15 cellular contexts compared by ENCODE assay signal in genomic region chr6:39190545-39191235, GRCh38. TPM values are rescaled to one million over a fixed set of nuclear protein-coding genes. Genes with fewer than 3 reads are reported as not detected.
DNase-seq lines count a peak whose midpoint lies in the region; ATAC-seq and TF ChIP-seq lines count a peak whose summit lies in the region.
"Had no signal": no experiment of that assay in that cellular context is flagged by ENCODE, and none has a peak within 500 bp of the region (broad histone marks: within the 10 kb centered on the region; RNA-seq: fewer than 3 reads in every experiment).

No MANE protein-coding gene starts in this region.

- H3K79me1 ChIP-seq in neuronal stem cell (ENCODE audit: low read depth, low read length), result peaks cover 4% of the 10 kb centered on the region

- no peak overlapping the region for H3K14ac ChIP-seq in neuronal stem cell (ENCODE audit: low read length)

- ATAC-seq in GM23338 (no peak; the same call in 1 of the 3 replicates), gastroesophageal sphincter (no peak)
- ATAC-seq in activated CD4-positive, alpha-beta T cell treated with anti-CD3 and anti-CD28 coated beads for 36 hours, result no peak

- H4K8ac ChIP-seq in neuronal stem cell (ENCODE audit: low read depth, low read length), result no peak overlapping the region

- peaks cover 15% of the 10 kb centered on the region; the same call in 2 of the 3 replicates for H3K4me1 Mint-ChIP-seq in GM23338
- H3K4me1 Mint-ChIP-seq in activated CD4-positive, alpha-beta T cell treated with anti-CD3 and anti-CD28 coated beads for 36 hours, result peaks cover 15% of the 10 kb centered on the region
- H3K4me1 Mint-ChIP-seq in activated T-cell treated with anti-CD3 and anti-CD28 coated beads, Interleukin-2, amount 50 U/mL, for 24 hours (ENCODE audit: low read depth), result peaks cover 19% of the 10 kb centered on the region

- DNase-seq in GM23338 (ENCODE audit: low spot score), result no peak
- no peak for DNase-seq in WERI-Rb-1
- DNase-seq in neuronal stem cell (ENCODE audit: low spot score), result no peak
- no peak for DNase-seq in esophagus squamous epithelium (lab: John Stamatoyannopoulos, UW)
- no peak for DNase-seq in activated CD4-positive, alpha-beta T cell treated with anti-CD3 and anti-CD28 coated beads for 36 hours
- no peak for DNase-seq in vagina (ENCODE audit: extremely low spot score in 2 of 2)
- DNase-seq in activated T-cell treated with anti-CD3 and anti-CD28 coated beads, Interleukin-2, amount 50 U/mL, for 24 hours, result no peak
- DNase-seq: GF-D8, HFFc6 had no signal

- H2AFZ ChIP-seq in GM23338 (no peak overlapping the region), neuronal stem cell (ENCODE audit: low read length) (no peak overlapping the region)

- H3K4ac ChIP-seq in neuronal stem cell (ENCODE audit: low read length), result no peak overlapping the region

- peaks cover 7% of the 10 kb centered on the region for H3K79me2 ChIP-seq in GM23338 (replicated peaks; ENCODE audit: insufficient read depth)

- WGBS in gastroesophageal sphincter (ENCODE audit: low coverage in 1 of 2), 2 donors, result 100% methylated on average over 3 of the region's 21 CpGs; no CpG with 5 or more reads in 1 of the 2 donors
- no CpG with 5 or more reads among the region's 21 CpGs for WGBS in neuronal stem cell (ENCODE audit: extremely low coverage in 2 of 2, insufficient read length in 2 of 2, insufficient replicate concordance in 1 of 2), 2 donors
- WGBS in esophagus squamous epithelium, 2 donors, result 100% methylated on average over 6 of the region's 21 CpGs; no CpG with 5 or more reads in 1 of the 2 donors

- H2BK12ac ChIP-seq in neuronal stem cell (ENCODE audit: low read length), result no peak overlapping the region

- no peaks in the 10 kb centered on the region for H3K9me2 ChIP-seq in GM23338 (ENCODE audit: insufficient read depth)

- peak overlapping the region; percentile 77 for H3K18ac ChIP-seq in neuronal stem cell (ENCODE audit: low read length)

- intact Hi-C loops in esophagus squamous epithelium (cut with DNase I) (no loop called here), vagina (cut with DNase I) (no loop called here)
- intact Hi-C loops in activated CD4-positive, alpha-beta T cell treated with anti-CD3 and anti-CD28 coated beads for 36 hours (cut with DNase I, micrococcal nuclease), result no loop called here

- H3K27me3 ChIP-seq in GM23338 (ENCODE audit: insufficient read depth), result no peaks in the 10 kb centered on the region
- H3K27me3 ChIP-seq in WERI-Rb-1 (ENCODE audit: insufficient read depth, low read depth, severe bottlenecking), result no peaks in the 10 kb centered on the region
- H3K27me3 ChIP-seq in gastroesophageal sphincter, result no peaks in the 10 kb centered on the region
- H3K27me3 ChIP-seq in neuronal stem cell (ENCODE audit: control insufficient read depth in 3 of 3, insufficient read depth in 3 of 3, low read depth in 1 of 3, low read length in 3 of 3), result no peaks in the 10 kb centered on the region
- no peaks in the 10 kb centered on the region for H3K27me3 ChIP-seq in esophagus squamous epithelium
- H3K27me3 ChIP-seq in vagina, result no peaks in the 10 kb centered on the region

- peaks cover 16% of the 10 kb centered on the region for H3K27me3 Mint-ChIP-seq in GM23338 (ENCODE audit: insufficient read depth, low read depth, poor library complexity)
- no peaks in the 10 kb centered on the region for H3K27me3 Mint-ChIP-seq in activated CD4-positive, alpha-beta T cell treated with anti-CD3 and anti-CD28 coated beads for 36 hours
- H3K27me3 Mint-ChIP-seq in activated T-cell treated with anti-CD3 and anti-CD28 coated beads, Interleukin-2, amount 50 U/mL, for 24 hours, result no peaks in the 10 kb centered on the region
- H3K27me3 Mint-ChIP-seq: CD4-positive, CD25-positive, alpha-beta regulatory T cell had no signal

- H3K9me3 ChIP-seq in WERI-Rb-1 (ENCODE audit: severe bottlenecking) (peaks cover 7% of the 10 kb centered on the region), gastroesophageal sphincter (no peaks in the 10 kb centered on the region), neuronal stem cell (replicated peaks in 1 of 2; ENCODE audit: control insufficient read depth in 2 of 2, insufficient read depth in 1 of 2, low read depth in 1 of 2, low read length in 2 of 2) (peaks cover 0 to 2% of the 10 kb centered on the region in 2 donors), esophagus squamous epithelium (no peaks in the 10 kb centered on the region), vagina (no peaks in the 10 kb centered on the region)
- H3K9me3 ChIP-seq: HAP-1 had no signal

- H3K4me3 Mint-ChIP-seq in GM23338, result no peak overlapping the region
- H3K4me3 Mint-ChIP-seq in activated CD4-positive, alpha-beta T cell treated with anti-CD3 and anti-CD28 coated beads for 36 hours, result no peak overlapping the region
- H3K4me3 Mint-ChIP-seq in activated T-cell treated with anti-CD3 and anti-CD28 coated beads, Interleukin-2, amount 50 U/mL, for 24 hours, result no peak overlapping the region
- H3K4me3 Mint-ChIP-seq: CD4-positive, CD25-positive, alpha-beta regulatory T cell; HFFc6 had no signal

- POLR2A ChIA-PET in activated CD4-positive, alpha-beta T cell treated with anti-CD3 and anti-CD28 coated beads for 36 hours (lab: Charles Lee), result no interaction called here

- 0 out of 2 replicates have a peak overlapping the region, but pooled peaks have one; percentile 27 for H3K27ac Mint-ChIP-seq in GM23338
- no peak overlapping the region for H3K27ac Mint-ChIP-seq in activated CD4-positive, alpha-beta T cell treated with anti-CD3 and anti-CD28 coated beads for 36 hours
- H3K27ac Mint-ChIP-seq in activated T-cell treated with anti-CD3 and anti-CD28 coated beads, Interleukin-2, amount 50 U/mL, for 24 hours, result no peak overlapping the region
- H3K27ac Mint-ChIP-seq: CD4-positive, CD25-positive, alpha-beta regulatory T cell; HFFc6 had no signal

- peak overlapping the region; percentile 16 for H2BK5ac ChIP-seq in neuronal stem cell (ENCODE audit: low read length)

- H3K36me3 ChIP-seq in GM23338 (ENCODE audit: insufficient read depth) (peaks cover 20% of the 10 kb centered on the region), WERI-Rb-1 (no peaks in the 10 kb centered on the region), gastroesophageal sphincter (no peaks in the 10 kb centered on the region), neuronal stem cell (replicated peaks in 1 of 2; ENCODE audit: control insufficient read depth in 2 of 2, insufficient read depth in 2 of 2, low read length in 2 of 2) (peaks cover 0 to 14% of the 10 kb centered on the region in 2 donors), esophagus squamous epithelium (peaks cover 4 to 52% (median 5%) of the 10 kb centered on the region in 3 donors), vagina (no peaks in the 10 kb centered on the region)
- H3K36me3 ChIP-seq: BLaER1 treated with 17β-estradiol and CSF1 and Interleukin-3, amounts not matched to agents 10 nM and 100 nM had no signal

- no peak overlapping the region for H3K4me3 ChIP-seq in GM23338
- no peak overlapping the region for H3K4me3 ChIP-seq in WERI-Rb-1 (ENCODE audit: low read depth, low read length)
- no peak overlapping the region for H3K4me3 ChIP-seq in gastroesophageal sphincter
- no peak overlapping the region for H3K4me3 ChIP-seq in neuronal stem cell (ENCODE audit: low read length in 2 of 2)
- no peak overlapping the region for H3K4me3 ChIP-seq in esophagus squamous epithelium
- H3K4me3 ChIP-seq in vagina, result no peak overlapping the region
- H3K4me3 ChIP-seq: BLaER1 treated with 17β-estradiol and CSF1 and Interleukin-3, amounts not matched to agents 10 nM and 100 nM; HAP-1 had no signal

- no peaks in the 10 kb centered on the region for H3K9me3 Mint-ChIP-seq in GM23338
- no peaks in the 10 kb centered on the region for H3K9me3 Mint-ChIP-seq in activated CD4-positive, alpha-beta T cell treated with anti-CD3 and anti-CD28 coated beads for 36 hours (ENCODE audit: low read depth)
- H3K9me3 Mint-ChIP-seq in activated T-cell treated with anti-CD3 and anti-CD28 coated beads, Interleukin-2, amount 50 U/mL, for 24 hours, result no peaks in the 10 kb centered on the region
- H3K9me3 Mint-ChIP-seq: CD4-positive, CD25-positive, alpha-beta regulatory T cell had no signal

- no peak overlapping the region for H3K23ac ChIP-seq in neuronal stem cell (ENCODE audit: low read depth, low read length, poor library complexity)

- no peak overlapping the region for H2BK120ac ChIP-seq in neuronal stem cell (ENCODE audit: low read depth, low read length)

- H3K4me1 ChIP-seq in GM23338 (ENCODE audit: insufficient read depth) (0 out of 2 replicates have a peak, but pooled peaks cover 4% of the 10 kb centered on the region), gastroesophageal sphincter (peaks cover 0 to 7% (median 0%) of the 10 kb centered on the region in 3 donors), neuronal stem cell (ENCODE audit: control insufficient read depth in 2 of 2, insufficient read depth in 1 of 2, low read depth in 1 of 2, low read length in 2 of 2) (peaks cover 8 to 20% of the 10 kb centered on the region in 2 donors), esophagus squamous epithelium (peaks cover 6 to 61% (median 14%) of the 10 kb centered on the region in 3 donors), vagina (no peaks in the 10 kb centered on the region)
- H3K4me1 ChIP-seq: HAP-1 had no signal

- TF ChIP-seq POLR2A in gastroesophageal sphincter (IDR thresholded peaks at IDR 0.05), result no peak
- no peak for TF ChIP-seq POLR2A in esophagus squamous epithelium (IDR thresholded peaks at IDR 0.05)
- TF ChIP-seq POLR2A in vagina (IDR thresholded peaks at IDR 0.05), result no peak

- H2BK15ac ChIP-seq in neuronal stem cell (ENCODE audit: low read length), result no peak overlapping the region

- H3F3A ChIP-seq in GM23338 (replicated peaks; ENCODE audit: low read depth), result 0 out of 2 replicates have a peak, but pooled peaks cover 8% of the 10 kb centered on the region

- H3K27ac ChIP-seq in GM23338 (ENCODE audit: low read depth), result no peak overlapping the region
- peak overlapping the region; percentile 97 for H3K27ac ChIP-seq in WERI-Rb-1
- peak overlapping the region in 3 of 4 donors; percentile 4 to 45 (median 14) for H3K27ac ChIP-seq in gastroesophageal sphincter
- H3K27ac ChIP-seq in neuronal stem cell (replicated peaks; ENCODE audit: low read length), result no peak overlapping the region
- no peak overlapping the region for H3K27ac ChIP-seq in esophagus squamous epithelium
- no peak overlapping the region for H3K27ac ChIP-seq in vagina
- H3K27ac ChIP-seq: BLaER1 treated with 17β-estradiol and CSF1 and Interleukin-3, amounts not matched to agents 10 nM and 100 nM; HL-60 had no signal

- H2AK5ac ChIP-seq in neuronal stem cell (ENCODE audit: low read depth, low read length), result peak overlapping the region; percentile 38

- no peak overlapping the region for H3K9ac ChIP-seq in neuronal stem cell (ENCODE audit: low read depth, low read length, poor library complexity)
- H3K9ac ChIP-seq: BLaER1 treated with 17β-estradiol and CSF1 and Interleukin-3, amounts not matched to agents 10 nM and 100 nM had no signal

- peaks cover 92% of the 10 kb centered on the region for H3K36me3 Mint-ChIP-seq in GM23338 (ENCODE audit: low read depth)
- peaks cover 44% of the 10 kb centered on the region for H3K36me3 Mint-ChIP-seq in activated CD4-positive, alpha-beta T cell treated with anti-CD3 and anti-CD28 coated beads for 36 hours (ENCODE audit: low read depth)
- peaks cover 89% of the 10 kb centered on the region for H3K36me3 Mint-ChIP-seq in activated T-cell treated with anti-CD3 and anti-CD28 coated beads, Interleukin-2, amount 50 U/mL, for 24 hours (ENCODE audit: low read depth)
- H3K36me3 Mint-ChIP-seq: CD4-positive, CD25-positive, alpha-beta regulatory T cell had no signal

- TF ChIP-seq CTCF in GM23338 (conservative IDR thresholded peaks at IDR 0.05; ENCODE audit: low read depth in 2 of 2) (no peak), WERI-Rb-1 (IDR thresholded peaks at IDR 0.05; ENCODE audit: low read depth, low read length) (no peak), gastroesophageal sphincter (IDR thresholded peaks at IDR 0.05) (no peak), esophagus squamous epithelium (IDR thresholded peaks at IDR 0.05) (no peak), vagina (IDR thresholded peaks at IDR 0.05) (no peak)

- peaks cover 10% of the 10 kb centered on the region for H4K20me1 ChIP-seq in GM23338 (replicated peaks; ENCODE audit: insufficient read depth)
- H4K20me1 ChIP-seq: BLaER1 treated with 17β-estradiol and CSF1 and Interleukin-3, amounts not matched to agents 10 nM and 100 nM had no signal

- TF ChIP-seq EP300 in gastroesophageal sphincter (IDR thresholded peaks at IDR 0.05), result no peak

- no peak overlapping the region for H3K4me2 ChIP-seq in GM23338
- H3K4me2 ChIP-seq in neuronal stem cell (ENCODE audit: insufficient read depth, low read length, poor library complexity, severe bottlenecking), result no peak overlapping the region
- H3K4me2 ChIP-seq: BLaER1 treated with 17β-estradiol and CSF1 and Interleukin-3, amounts not matched to agents 10 nM and 100 nM had no signal

- CTCF ChIA-PET in activated CD4-positive, alpha-beta T cell treated with anti-CD3 and anti-CD28 coated beads for 36 hours (lab: Charles Lee), result interaction anchor here (0.7 to 2.0 kb wide), 7 partner anchors 11 to 218 kb away, joined by 3 to 8 read pairs (median 4); no protein-coding TSS in a partner anchor

- H4K91ac ChIP-seq in neuronal stem cell (ENCODE audit: low read depth, low read length, poor library complexity), result no peak overlapping the region

RNA-seq across cellular contexts. Expression of gene KCNK5, which starts 38.6 kb away (rescaled TPM):
- 54.8 and 57.4 TPM in 2 replicates for total RNA-seq in GM23338 (2014; rRNA removed; shearing (Covaris generic))
- polyA plus RNA-seq in GM23338 (2016; fragmentation: Nextera tagmentation; extraction: Ambion mirVana), result 9.5 and 9.7 TPM in 2 replicates
- total RNA-seq in gastroesophageal sphincter (10 to 100 TPM in 1 of 4 donors, 1 to 10 TPM in 3; 7.3 to 11.5 (median 8.0) TPM), esophagus squamous epithelium (10 to 100 TPM in 2 of 4 donors, 1 to 10 TPM in 2; 6.1 to 11.0 (median 8.7) TPM), vagina (16.7 TPM)
- 4.8 TPM for polyA plus RNA-seq in neuronal stem cell (2013, experiment 1 of 2)
- polyA plus RNA-seq in neuronal stem cell (2013, experiment 2 of 2), result 4.9 TPM
- total RNA-seq in activated CD4-positive, alpha-beta T cell treated with anti-CD3 and anti-CD28 coated beads for 36 hours, result 10 to 100 TPM; 12.7 to 15.8 TPM
- total RNA-seq: A172, HFFc6 had no signal

Comparison
In these comparisons a context has a peak if more than half of its experiments do, and no peak if none do; other contexts are left out.
1. H3K27ac ChIP-seq: peak in WERI-Rb-1 (single experiment) and gastroesophageal sphincter (3 of 4); none in GM23338 (single experiment), neuronal stem cell (single experiment), esophagus squamous epithelium (0 of 4) and vagina (single experiment).